ENCODE assay signal across 8 cellular contexts in the genomic region with DNA sequence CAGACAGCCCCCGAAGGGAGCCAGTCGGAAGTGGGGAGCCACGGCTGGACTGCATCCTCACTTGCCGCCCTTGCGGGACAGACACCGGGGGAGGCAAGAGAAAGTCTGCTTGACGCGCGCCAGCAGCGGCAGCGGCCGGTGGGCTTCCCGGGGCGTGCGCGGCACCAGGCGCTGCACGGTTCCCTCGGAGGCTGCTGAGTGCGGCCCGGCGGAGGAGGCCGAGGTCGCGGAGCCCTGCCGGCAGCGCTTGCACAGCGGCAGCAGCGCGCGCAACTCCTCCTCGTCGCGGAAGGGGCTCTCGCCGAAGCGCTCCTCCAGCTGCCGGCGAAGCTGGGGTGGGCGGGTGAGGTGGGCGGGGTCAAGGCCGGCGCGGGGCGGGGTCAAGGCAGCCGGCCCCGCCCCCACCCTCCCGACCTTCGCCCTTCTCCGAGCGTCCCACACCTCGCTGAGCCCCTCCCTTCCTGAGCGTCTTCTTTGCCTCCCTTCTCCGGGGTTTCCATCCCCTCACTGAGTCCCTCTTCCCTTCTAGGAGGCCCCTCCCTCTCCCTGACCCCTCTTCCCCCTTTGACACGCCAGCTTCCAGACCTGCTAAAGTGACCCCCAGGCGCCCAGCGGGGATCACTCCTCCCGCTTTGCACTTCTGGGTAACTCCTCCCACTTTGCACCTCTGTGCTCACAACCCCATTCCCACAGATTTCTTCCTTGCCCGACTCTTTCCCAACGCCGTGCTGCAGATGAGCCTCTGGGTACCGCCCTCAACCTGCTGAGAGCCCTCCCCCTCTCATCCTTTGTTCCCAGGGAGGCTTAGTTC. TPM values are rescaled to one million over a fixed set of nuclear protein-coding genes. Genes with fewer than 3 reads are reported as not detected.
DNase-seq lines count a peak whose midpoint lies in the region; FAIRE-seq and TF ChIP-seq lines count a peak whose summit lies in the region.

No MANE protein-coding gene starts in this region.

- peaks cover 0 to 17% (median 5%) of the 10 kb centered on the region in 3 donors for H3K4me1 Mint-ChIP-seq in CD8-positive, alpha-beta memory T cell
- H3K4me1 Mint-ChIP-seq in HFFc6 (ENCODE audit: low read depth), result no peaks in the 10 kb centered on the region
- peaks cover 4% of the 10 kb centered on the region for H3K4me1 Mint-ChIP-seq in activated CD4-positive, alpha-beta memory T cell treated with anti-CD3 and anti-CD28 coated beads for 36 hours (ENCODE audit: low read depth)
- peaks cover 19% of the 10 kb centered on the region for H3K4me1 Mint-ChIP-seq in mesothelial cell of epicardium

- peak overlapping the region; percentile 29 to 89 (median 52) for H3K4me3 Mint-ChIP-seq in CD8-positive, alpha-beta memory T cell
- H3K4me3 Mint-ChIP-seq in HFFc6 (peak overlapping the region; percentile 4; the same call in 1 of the 2 replicates), mesothelial cell of epicardium (peak overlapping the region; percentile 76)
- H3K4me3 Mint-ChIP-seq in activated CD4-positive, alpha-beta memory T cell treated with anti-CD3 and anti-CD28 coated beads for 36 hours, result no peak overlapping the region

- TF ChIP-seq CTCF in HFFc6 (IDR thresholded peaks at IDR 0.05), result no peak
- no peak for TF ChIP-seq CTCF in mesothelial cell of epicardium (IDR thresholded peaks at IDR 0.05; ENCODE audit: unreplicated experiment)

- no peaks in the 10 kb centered on the region for H3K36me3 ChIP-seq in CD8-positive, alpha-beta memory T cell (ENCODE audit: insufficient read depth, low read length)

- H3K27me3 ChIP-seq in CD8-positive, alpha-beta memory T cell (ENCODE audit: insufficient read depth, low read length, poor library complexity, severe bottlenecking), result peaks cover 10% of the 10 kb centered on the region

- intact Hi-C loops in activated CD4-positive, alpha-beta memory T cell treated with anti-CD3 and anti-CD28 coated beads for 36 hours (cut with micrococcal nuclease), result no loop called here

- peaks cover 7% of the 10 kb centered on the region for H3K4me1 ChIP-seq in CD8-positive, alpha-beta memory T cell (ENCODE audit: insufficient read depth, low read length)

- no peaks in the 10 kb centered on the region for H3K9me3 ChIP-seq in CD8-positive, alpha-beta memory T cell (ENCODE audit: low read length)

- no peaks in the 10 kb centered on the region for H3K36me3 Mint-ChIP-seq in CD8-positive, alpha-beta memory T cell
- H3K36me3 Mint-ChIP-seq in HFFc6 (ENCODE audit: low read depth), result no peaks in the 10 kb centered on the region
- H3K36me3 Mint-ChIP-seq in activated CD4-positive, alpha-beta memory T cell treated with anti-CD3 and anti-CD28 coated beads for 36 hours, result no peaks in the 10 kb centered on the region
- H3K36me3 Mint-ChIP-seq in mesothelial cell of epicardium, result no peaks in the 10 kb centered on the region

- POLR2A ChIA-PET in CD8-positive, alpha-beta memory T cell (lab: Charles Lee), result no interaction called here
- POLR2A ChIA-PET in activated CD4-positive, alpha-beta memory T cell treated with anti-CD3 and anti-CD28 coated beads for 36 hours (lab: Charles Lee), result no interaction called here

- no peak for FAIRE-seq in RCC 7860 (lab: Jason Lieb, UNC)

- peak; percentile 59 to 73 (median 63) for DNase-seq in CD8-positive, alpha-beta memory T cell
- DNase-seq in HFFc6, result no peak
- peak; percentile 35 for DNase-seq in NCI-H460 (ENCODE audit: extremely low read depth, low read depth)
- DNase-seq in activated CD4-positive, alpha-beta memory T cell treated with anti-CD3 and anti-CD28 coated beads for 36 hours, result peak; percentile 71
- DNase-seq in effector CD8-positive, alpha-beta T cell (lab: John Stamatoyannopoulos, UW), result peak; percentile 50
- peak; percentile 72 to 74 for DNase-seq in mesothelial cell of epicardium (ENCODE audit: low spot score in 2 of 2, unreplicated experiment in 2 of 2)
- DNase-seq in stimulated activated CD8-positive, alpha-beta memory T cell treated with anti-CD3 and anti-CD28 coated beads, Interleukin-2, amount 100 ng/mL, for 48 hours (ENCODE audit: low read depth in 2 of 2), result peak; percentile 57 to 58
- no peak for DNase-seq in RCC 7860 (ENCODE audit: low spot score)

- H3K27ac Mint-ChIP-seq in CD8-positive, alpha-beta memory T cell, result peak overlapping the region in 1 of 8 donors; percentile 57
- H3K27ac Mint-ChIP-seq in HFFc6 (no peak overlapping the region), mesothelial cell of epicardium (peak overlapping the region; percentile 14)
- no peak overlapping the region for H3K27ac Mint-ChIP-seq in activated CD4-positive, alpha-beta memory T cell treated with anti-CD3 and anti-CD28 coated beads for 36 hours

- H3K4me3 ChIP-seq in CD8-positive, alpha-beta memory T cell (ENCODE audit: low read length), result peak overlapping the region; percentile 51

- no peak overlapping the region for H3K27ac ChIP-seq in CD8-positive, alpha-beta memory T cell (ENCODE audit: low read depth, low read length)

- no peaks in the 10 kb centered on the region for H3K9me3 Mint-ChIP-seq in CD8-positive, alpha-beta memory T cell
- H3K9me3 Mint-ChIP-seq in HFFc6 (no peaks in the 10 kb centered on the region), mesothelial cell of epicardium (no peaks in the 10 kb centered on the region)
- no peaks in the 10 kb centered on the region for H3K9me3 Mint-ChIP-seq in activated CD4-positive, alpha-beta memory T cell treated with anti-CD3 and anti-CD28 coated beads for 36 hours

- peaks cover 9 to 13% of the 10 kb centered on the region in 2 donors for H3K27me3 Mint-ChIP-seq in CD8-positive, alpha-beta memory T cell
- H3K27me3 Mint-ChIP-seq in HFFc6 (ENCODE audit: insufficient read depth), result peaks cover 44% of the 10 kb centered on the region
- H3K27me3 Mint-ChIP-seq in activated CD4-positive, alpha-beta memory T cell treated with anti-CD3 and anti-CD28 coated beads for 36 hours, result peaks cover 14% of the 10 kb centered on the region
- H3K27me3 Mint-ChIP-seq in mesothelial cell of epicardium (ENCODE audit: low read depth), result peaks cover 8% of the 10 kb centered on the region

- CTCF ChIA-PET in CD8-positive, alpha-beta memory T cell (lab: Charles Lee), result interaction anchor here (1.6 kb wide), 1 partner anchor 15 kb away, joined by 4 read pairs; no protein-coding TSS in a partner anchor
- CTCF ChIA-PET in activated CD4-positive, alpha-beta memory T cell treated with anti-CD3 and anti-CD28 coated beads for 36 hours (lab: Charles Lee), result interaction anchor here (1.0 to 1.3 kb wide), 4 partner anchors 9 to 169 kb away, joined by 3 to 8 read pairs (median 3); a partner anchor contains a TSS

RNA-seq across cellular contexts. Expression of a gene that starts 8.8 kb away (rescaled TPM):
- total RNA-seq in CD8-positive, alpha-beta memory T cell, result not detected
- polyA plus RNA-seq in CD8-positive, alpha-beta memory T cell, result not detected
- total RNA-seq in HFFc6 (2021; fragmentation: NEBNext Ultra II Directional; extraction: Animal tissue kit (Norgen Biotek cat#: 25700)), result not detected
- total RNA-seq in NCI-H460 (2014; rRNA removed; shearing (Covaris generic)), result not detected in 2 replicates
- not detected in 2 replicates for polyA plus RNA-seq in NCI-H460 (2014; cell fraction: nucleus; rRNA removed)
- total RNA-seq in activated CD4-positive, alpha-beta memory T cell treated with anti-CD3 and anti-CD28 coated beads for 36 hours, result not detected
- 8.4 to 10.4 TPM (median 8.5 TPM) in 3 replicates for total RNA-seq in mesothelial cell of epicardium

RNA-seq across cellular contexts. Expression of a gene that starts 8.9 kb away (rescaled TPM):
- not detected for total RNA-seq in CD8-positive, alpha-beta memory T cell
- polyA plus RNA-seq in CD8-positive, alpha-beta memory T cell, result not detected
- not detected for total RNA-seq in HFFc6 (2021; fragmentation: NEBNext Ultra II Directional; extraction: Animal tissue kit (Norgen Biotek cat#: 25700))
- not detected in 2 replicates for total RNA-seq in NCI-H460 (2014; rRNA removed; shearing (Covaris generic))
- not detected in 2 replicates for polyA plus RNA-seq in NCI-H460 (2014; cell fraction: nucleus; rRNA removed)
- total RNA-seq in activated CD4-positive, alpha-beta memory T cell treated with anti-CD3 and anti-CD28 coated beads for 36 hours, result not detected
- 0.52 to 0.86 TPM (median 0.67 TPM) in 3 replicates for total RNA-seq in mesothelial cell of epicardium

RNA-seq across cellular contexts. Expression of a gene that starts 16.1 kb away (rescaled TPM):
- total RNA-seq in CD8-positive, alpha-beta memory T cell, result not detected
- not detected for polyA plus RNA-seq in CD8-positive, alpha-beta memory T cell
- total RNA-seq in HFFc6 (2021; fragmentation: NEBNext Ultra II Directional; extraction: Animal tissue kit (Norgen Biotek cat#: 25700)), result not detected
- total RNA-seq in NCI-H460 (2014; rRNA removed; shearing (Covaris generic)), result not detected in 2 replicates
- polyA plus RNA-seq in NCI-H460 (2014; cell fraction: nucleus; rRNA removed), result not detected in 2 replicates
- not detected for total RNA-seq in activated CD4-positive, alpha-beta memory T cell treated with anti-CD3 and anti-CD28 coated beads for 36 hours
- total RNA-seq in mesothelial cell of epicardium, result 1.9 to 2.5 TPM (median 2.1 TPM) in 3 replicates

RNA-seq across cellular contexts. Expression of a gene that starts 42.4 kb away (rescaled TPM):
- total RNA-seq in CD8-positive, alpha-beta memory T cell, result under 1 TPM; 0.13 to 0.24 TPM
- not detected for polyA plus RNA-seq in CD8-positive, alpha-beta memory T cell
- under 1 TPM; 0.07 to 0.30 (median 0.16) TPM for total RNA-seq in HFFc6 (2021; fragmentation: NEBNext Ultra II Directional; extraction: Animal tissue kit (Norgen Biotek cat#: 25700))
- 0.10 TPM in 1 of 2 replicates, not detected in the other for total RNA-seq in NCI-H460 (2014; rRNA removed; shearing (Covaris generic))
- 0.06 and 1.1 TPM in 2 replicates for polyA plus RNA-seq in NCI-H460 (2014; cell fraction: nucleus; rRNA removed)
- under 1 TPM; 0.27 to 0.43 TPM for total RNA-seq in activated CD4-positive, alpha-beta memory T cell treated with anti-CD3 and anti-CD28 coated beads for 36 hours
- total RNA-seq in mesothelial cell of epicardium, result 0.27 to 0.49 TPM (median 0.38 TPM) in 3 replicates

Comparison
In these comparisons a context has a peak if more than half of its experiments do, and no peak if none do; other contexts are left out.
1. DNase-seq: peak in CD8-positive, alpha-beta memory T cell (5 of 5), NCI-H460 (single experiment), activated CD4-positive, alpha-beta memory T cell treated with anti-CD3 and anti-CD28 coated beads for 36 hours (single experiment), effector CD8-positive, alpha-beta T cell (single experiment), mesothelial cell of epicardium (2 of 2) and stimulated activated CD8-positive, alpha-beta memory T cell treated with anti-CD3 and anti-CD28 coated beads, Interleukin-2, amount 100 ng/mL, for 48 hours (2 of 2); none in HFFc6 (single experiment) and RCC 7860 (single experiment).